ENCODE assay signal across 3 cellular contexts in genomic region chr6:10381830-10382208, GRCh38.
TF ChIP-seq lines count a peak whose summit lies in the region.

No MANE protein-coding gene starts in this region.

TF ChIP-seq in SK-N-SH treated with all-trans-retinoic acid at 6 μM for 48 hours, 23 proteins besides CTCF, POLR2A, EP300 and RAD21:
- TF ChIP-seq ZFP3 (CRISPR knock-in tag; IDR thresholded peaks at IDR 0.05) (no peak), CSRNP3 (CRISPR knock-in tag; IDR thresholded peaks at IDR 0.05) (no peak), ZNF565 (CRISPR knock-in tag; conservative IDR thresholded peaks at IDR 0.05; ENCODE audit: low read depth) (no peak), ISL1 (CRISPR knock-in tag; IDR thresholded peaks at IDR 0.05) (no peak), ARNTL (CRISPR knock-in tag; IDR thresholded peaks at IDR 0.05; ENCODE audit: borderline replicate concordance, low read depth) (no peak), ESRRG (CRISPR knock-in tag; IDR thresholded peaks at IDR 0.05) (no peak), TCF4 (CRISPR knock-in tag; IDR thresholded peaks at IDR 0.05; ENCODE audit: borderline replicate concordance) (no peak), GLIS3 (CRISPR knock-in tag; IDR thresholded peaks at IDR 0.05) (no peak), CREB5 (CRISPR knock-in tag; IDR thresholded peaks at IDR 0.05; ENCODE audit: low read depth) (no peak), ZNF70 (CRISPR knock-in tag; IDR thresholded peaks at IDR 0.05) (no peak), TOX (CRISPR knock-in tag; IDR thresholded peaks at IDR 0.05; ENCODE audit: borderline replicate concordance) (no peak), BACH2 (CRISPR knock-in tag; IDR thresholded peaks at IDR 0.05; ENCODE audit: borderline replicate concordance) (no peak), RARB (CRISPR knock-in tag; IDR thresholded peaks at IDR 0.05) (no peak), POU6F1 (CRISPR knock-in tag; IDR thresholded peaks at IDR 0.05; ENCODE audit: borderline replicate concordance, low read depth) (no peak), ZC3H10 (CRISPR knock-in tag; IDR thresholded peaks at IDR 0.05) (no peak)

TF ChIP-seq in SK-N-SH, 30 proteins besides CTCF, POLR2A, EP300 and RAD21:
- TF ChIP-seq REST (IDR thresholded peaks at IDR 0.05; ENCODE audit: low read depth, low read length): no peak
- no peak for TF ChIP-seq TEAD4 (IDR thresholded peaks at IDR 0.05; ENCODE audit: borderline replicate concordance, insufficient read depth)
- TF ChIP-seq YY1 (IDR thresholded peaks at IDR 0.05; ENCODE audit: low read depth): no peak
- TF ChIP-seq GABPA (IDR thresholded peaks at IDR 0.05; ENCODE audit: low read depth): no peak
- TF ChIP-seq TAF1 (IDR thresholded peaks at IDR 0.05; ENCODE audit: borderline replicate concordance, low read depth, low read length): no peak
- TF ChIP-seq MXI1 (IDR thresholded peaks at IDR 0.05; ENCODE audit: low read depth, low read length): no peak
- TF ChIP-seq USF1 (IDR thresholded peaks at IDR 0.05; ENCODE audit: borderline replicate concordance, low read depth): no peak
TF ChIP-seq in SK-N-SH: peak in this region for 0.

TF ChIP-seq in IMR-90, 13 proteins besides CTCF, POLR2A, EP300 and RAD21:
- TF ChIP-seq RCOR1 (IDR thresholded peaks at IDR 0.05; ENCODE audit: insufficient replicate concordance, low read length): no peak
- TF ChIP-seq MXI1 (IDR thresholded peaks at IDR 0.05; ENCODE audit: borderline replicate concordance, low read depth, low read length): no peak
